15 cellular contexts compared by ENCODE assay signal in genomic region chr1:221541296-221541695, GRCh38.
DNase-seq lines count a peak whose midpoint lies in the region; ATAC-seq and TF ChIP-seq lines count a peak whose summit lies in the region.
"Had no signal": no experiment of that assay in that cellular context is flagged by ENCODE, and none has a peak within 500 bp of the region (broad histone marks: within the 10 kb centered on the region; RNA-seq: fewer than 3 reads in every experiment).

No MANE protein-coding gene starts in this region.

- H4K20me1 ChIP-seq in IMR-90 (ENCODE audit: insufficient read depth, low read length): no peaks in the 10 kb centered on the region
- H4K20me1 ChIP-seq: BLaER1 had no signal

- no peaks in the 10 kb centered on the region for H3K27me3 ChIP-seq in IMR-90 (ENCODE audit: control insufficient read depth, insufficient read depth, low read length)
- H3K27me3 ChIP-seq: BLaER1 had no signal

- H3K4me3 Mint-ChIP-seq in T-helper 17 cell: no peak overlapping the region
- H3K4me3 Mint-ChIP-seq: CD14-positive monocyte; CD4-positive, alpha-beta memory T cell had no signal

- no peak overlapping the region for H3K27ac ChIP-seq in IMR-90 (ENCODE audit: insufficient read depth, low read length)
- H3K27ac ChIP-seq: BLaER1 had no signal

- peaks cover 57% of the 10 kb centered on the region for H3K27me3 Mint-ChIP-seq in T-helper 17 cell

- no peak overlapping the region for H3K14ac ChIP-seq in IMR-90 (replicated peaks; ENCODE audit: low read depth, low read length)

- POLR2A ChIA-PET in IMR-90 (lab: Charles Lee; ENCODE audit: unreplicated experiment): no interaction called here

- TF ChIP-seq POLR2A in IMR-90 (IDR thresholded peaks at IDR 0.05; ENCODE audit: low read depth, low read length) (no peak), erythroblast (IDR thresholded peaks at IDR 0.05; ENCODE audit: low read length) (no peak)

- H2BK5ac ChIP-seq in IMR-90 (ENCODE audit: low read depth, low read length, poor library complexity, severe bottlenecking): no peak overlapping the region

- no peak for TF ChIP-seq RAD21 in IMR-90 (IDR thresholded peaks at IDR 0.05; ENCODE audit: low read length)

- H3K23ac ChIP-seq in IMR-90 (ENCODE audit: low read depth, low read length): no peak overlapping the region

- H3K9me3 ChIP-seq in IMR-90 (ENCODE audit: control insufficient read depth, insufficient read depth, low read length): no peaks in the 10 kb centered on the region
- H3K9me3 ChIP-seq in T-helper 17 cell (ENCODE audit: control insufficient read depth, low read length, poor library complexity, severe bottlenecking): no peaks in the 10 kb centered on the region
- H3K9me3 ChIP-seq: BLaER1, HAP-1 had no signal

- no peak overlapping the region for H3K4me3 ChIP-seq in IMR-90 (ENCODE audit: insufficient read depth, low read depth, low read length)
- H3K4me3 ChIP-seq: BLaER1, HAP-1 had no signal

- no TSS peak for BruUV-seq in IMR-90 (replicated peaks; lab: Mats Ljungman, UMichigan)

- H3K9ac ChIP-seq in IMR-90 (ENCODE audit: low read depth, low read length): no peak overlapping the region
- H3K9ac ChIP-seq: BLaER1 had no signal

- dilution Hi-C loops in IMR-90 (cut with HindIII; ENCODE audit: low sequenced_read_pairs, unreplicated experiment): no loop called here

- H3K79me1 ChIP-seq in IMR-90 (ENCODE audit: low read depth in 1 of 2, low read length in 2 of 2): no peaks in the 10 kb centered on the region

- H4K8ac ChIP-seq in IMR-90 (ENCODE audit: low read depth in 2 of 2, low read length in 2 of 2): no peak overlapping the region

- no peak overlapping the region for H3K4me2 ChIP-seq in IMR-90 (ENCODE audit: low read depth, low read length)
- H3K4me2 ChIP-seq: BLaER1 had no signal

- H2BK20ac ChIP-seq in IMR-90 (ENCODE audit: low read depth, low read length): no peak overlapping the region

- H2AK5ac ChIP-seq in IMR-90 (ENCODE audit: low read depth, low read length): 0 out of 2 replicates have a peak overlapping the region, but pooled peaks have one; percentile 9

- peak overlapping the region; percentile 43 for H3K27ac Mint-ChIP-seq in T-helper 17 cell
- H3K27ac Mint-ChIP-seq: CD4-positive, alpha-beta memory T cell had no signal

- no peak overlapping the region for H3K56ac ChIP-seq in IMR-90 (ENCODE audit: extremely low read depth, insufficient read depth, low read length)

- in situ Hi-C loops in IMR-90 (cut with MboI; ENCODE audit: low sequenced_read_pairs): no loop called here

- no peak overlapping the region for H2AK9ac ChIP-seq in IMR-90 (replicated peaks; ENCODE audit: low read depth, low read length, poor library complexity)

- H3K4me1 ChIP-seq in IMR-90 (ENCODE audit: control insufficient read depth, insufficient read depth, low read length): no peaks in the 10 kb centered on the region
- H3K4me1 ChIP-seq: BLaER1, HAP-1 had no signal

- H4K5ac ChIP-seq in IMR-90 (ENCODE audit: low read depth, low read length): no peak overlapping the region

- no peak overlapping the region for H3K18ac ChIP-seq in IMR-90 (ENCODE audit: low read depth, low read length)

- CTCF ChIA-PET in IMR-90 (lab: Yijun Ruan, JAX): no interaction called here

- H2BK120ac ChIP-seq in IMR-90 (ENCODE audit: low read depth, low read length): no peak overlapping the region

- DNase-seq in IMR-90: no peak
- no peak for DNase-seq in T-helper 17 cell
- DNase-seq in left lobe of liver (ENCODE audit: low spot score): no peak
- DNase-seq in renal cortical epithelial cell (ENCODE audit: low read depth): peak; percentile 31
- DNase-seq in erythroblast (lab: John Stamatoyannopoulos, UW): no peak
- no peak for DNase-seq in SKM-1 treated with dmso at 0.1 percent for 144 hours (lab: John Stamatoyannopoulos, UW; ENCODE audit: unreplicated experiment)
- no peak for DNase-seq in putamen (ENCODE audit: low spot score)
- DNase-seq: 8988T; Calu3; CD4-positive, alpha-beta memory T cell; DMS79 treated with DMSO at 0.1 percent for 48 hours; GF-D8 had no signal

- 0 out of 3 replicates have a peak overlapping the region, but pooled peaks have one; percentile 17 for H2BK15ac ChIP-seq in IMR-90 (ENCODE audit: low read depth, low read length)

- intact Hi-C loops in IMR-90 (cut with micrococcal nuclease): loop anchor here (5.0 kb wide), 1 partner anchor 176 kb away; no protein-coding TSS in a partner anchor

- H3K9me1 ChIP-seq in IMR-90 (ENCODE audit: insufficient read depth, low read length): 0 out of 2 replicates have a peak, but pooled peaks cover 3% of the 10 kb centered on the region

- H3K36me3 Mint-ChIP-seq in T-helper 17 cell (ENCODE audit: low read depth): peaks cover 2% of the 10 kb centered on the region
- H3K36me3 Mint-ChIP-seq: CD14-positive monocyte; CD4-positive, alpha-beta memory T cell had no signal

- no peak overlapping the region for H3K4ac ChIP-seq in IMR-90 (ENCODE audit: low read depth, low read length)

- ATAC-seq in IMR-90 (ENCODE audit: low read depth): no peak
- no peak for ATAC-seq in T-helper 17 cell
- ATAC-seq in left lobe of liver: peak; percentile 61

- no peaks in the 10 kb centered on the region for H3K36me3 ChIP-seq in IMR-90 (ENCODE audit: control insufficient read depth, insufficient read depth, low read length)
- H3K36me3 ChIP-seq: BLaER1, HAP-1 had no signal

- no peak for TF ChIP-seq CTCF in IMR-90 (conservative IDR thresholded peaks at IDR 0.05; ENCODE audit: low read depth, low read length)

- H4K91ac ChIP-seq in IMR-90 (ENCODE audit: insufficient read depth, low read depth, low read length): no peak overlapping the region

- H2AFZ ChIP-seq in IMR-90 (replicated peaks; ENCODE audit: low read length, poor library complexity): no peak overlapping the region

- 97% methylated on average over 3 of the region's 5 CpGs; no CpG with 5 or more reads in 1 of the 2 experiments for WGBS in IMR-90 (ENCODE audit: extremely low coverage in 2 of 2, insufficient read length in 1 of 2), 2 experiments

- no peaks in the 10 kb centered on the region for H3K4me1 Mint-ChIP-seq in T-helper 17 cell
- H3K4me1 Mint-ChIP-seq: CD14-positive monocyte; CD4-positive, alpha-beta memory T cell had no signal

TF ChIP-seq in IMR-90, 13 proteins besides CTCF, POLR2A, EP300 and RAD21:
- no peak for TF ChIP-seq NFE2L2 (IDR thresholded peaks at IDR 0.05; ENCODE audit: low read depth, low read length)
- no peak for TF ChIP-seq SMC3 (IDR thresholded peaks at IDR 0.05; ENCODE audit: low read depth, low read length)
TF ChIP-seq in IMR-90: peak in this region for 0.
